In genomic region chr18:38362286-38362792, GRCh38 we compare ENCODE assay signal across 1 cellular context.
TF ChIP-seq lines count a peak whose summit lies in the region.

No MANE protein-coding gene starts in this region.

TF ChIP-seq in HepG2, 621 proteins besides CTCF, POLR2A, EP300 and RAD21:
- no peak for TF ChIP-seq SAP130 (CRISPR knock-in tag; IDR thresholded peaks at IDR 0.05; ENCODE audit: low read depth)
- TF ChIP-seq KMT2A (CRISPR knock-in tag; IDR thresholded peaks at IDR 0.05): no peak
- TF ChIP-seq NR2F2 (IDR thresholded peaks at IDR 0.05; ENCODE audit: borderline replicate concordance, low read depth): no peak
- TF ChIP-seq REXO4 (CRISPR knock-in tag; IDR thresholded peaks at IDR 0.05; ENCODE audit: borderline replicate concordance): no peak
- TF ChIP-seq SOX5 (CRISPR knock-in tag; IDR thresholded peaks at IDR 0.05; ENCODE audit: borderline replicate concordance): no peak
- TF ChIP-seq AFF4 (CRISPR knock-in tag; IDR thresholded peaks at IDR 0.05): no peak
- no peak for TF ChIP-seq ZNF343 (CRISPR knock-in tag; IDR thresholded peaks at IDR 0.05)
- TF ChIP-seq, protein P1, sequence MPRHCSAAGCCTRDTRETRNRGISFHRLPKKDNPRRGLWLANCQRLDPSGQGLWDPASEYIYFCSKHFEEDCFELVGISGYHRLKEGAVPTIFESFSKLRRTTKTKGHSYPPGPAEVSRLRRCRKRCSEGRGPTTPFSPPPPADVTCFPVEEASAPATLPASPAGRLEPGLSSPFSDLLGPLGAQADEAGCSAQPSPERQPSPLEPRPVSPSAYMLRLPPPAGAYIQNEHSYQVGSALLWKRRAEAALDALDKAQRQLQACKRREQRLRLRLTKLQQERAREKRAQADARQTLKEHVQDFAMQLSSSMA (CRISPR knock-in tag; IDR thresholded peaks at IDR 0.05): no peak
- no peak for TF ChIP-seq ZNF331 (CRISPR knock-in tag; IDR thresholded peaks at IDR 0.05)
- TF ChIP-seq NFRKB (IDR thresholded peaks at IDR 0.05): no peak
- TF ChIP-seq FOXM1 (CRISPR knock-in tag; IDR thresholded peaks at IDR 0.05): no peak
- no peak for TF ChIP-seq ZNF121 (CRISPR knock-in tag; IDR thresholded peaks at IDR 0.05)
- TF ChIP-seq ATRX (CRISPR knock-in tag; IDR thresholded peaks at IDR 0.05; ENCODE audit: borderline replicate concordance): no peak
- no peak for TF ChIP-seq RFX3 (CRISPR knock-in tag; IDR thresholded peaks at IDR 0.05)
- no peak for TF ChIP-seq ZNF317 (CRISPR knock-in tag; IDR thresholded peaks at IDR 0.05)
- no peak for TF ChIP-seq TCF7 (IDR thresholded peaks at IDR 0.05; ENCODE audit: low read depth)
- no peak for TF ChIP-seq UBTF (CRISPR knock-in tag; IDR thresholded peaks at IDR 0.05)
- no peak for TF ChIP-seq AHR (CRISPR knock-in tag; IDR thresholded peaks at IDR 0.05)
- no peak for TF ChIP-seq ZNF766 (CRISPR knock-in tag; IDR thresholded peaks at IDR 0.05; ENCODE audit: borderline replicate concordance)
- no peak for TF ChIP-seq YEATS2 (CRISPR knock-in tag; IDR thresholded peaks at IDR 0.05; ENCODE audit: borderline replicate concordance)
